In genomic region chr2:207885010-207885409, GRCh38 we compare ENCODE assay signal across 1 cellular context.
TF ChIP-seq lines count a peak whose summit lies in the region.

No MANE protein-coding gene starts in this region.

TF ChIP-seq in K562, 482 proteins besides CTCF, POLR2A, EP300 and RAD21 (continued from another document):
- TF ChIP-seq HMBOX1 (IDR thresholded peaks at IDR 0.05) (no peak), SFPQ (IDR thresholded peaks at IDR 0.05; ENCODE audit: low read depth, low read length) (no peak), MAFF (IDR thresholded peaks at IDR 0.05; ENCODE audit: low read length) (no peak), MITF (IDR thresholded peaks at IDR 0.05) (no peak), HMG20B (CRISPR knock-in tag; IDR thresholded peaks at IDR 0.05) (no peak), GTF3C2 (IDR thresholded peaks at IDR 0.05; ENCODE audit: borderline replicate concordance, extremely low read depth, insufficient read length) (no peak)
TF ChIP-seq in K562: peak in this region for 0.
